Comparison of ENCODE assay signal across 18 cellular contexts in the genomic region with DNA sequence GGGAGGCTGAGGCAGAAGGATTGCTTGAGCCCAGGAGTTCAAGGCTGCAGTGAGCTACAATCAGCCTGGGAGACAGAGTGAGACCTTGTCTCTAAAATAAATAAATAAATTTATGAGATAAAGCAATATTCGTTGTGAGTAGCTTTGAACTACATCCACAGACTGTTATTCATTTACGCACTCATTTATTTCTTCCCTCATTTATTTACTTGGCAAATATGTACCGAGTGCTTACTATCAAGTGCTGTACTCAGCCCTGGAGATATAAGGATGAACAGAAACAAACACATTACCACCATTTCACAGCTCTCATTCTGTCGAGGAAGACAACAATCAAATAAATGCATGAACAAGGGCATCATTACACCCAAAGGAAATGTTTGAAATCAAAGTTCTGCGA. TPM values are rescaled to one million over a fixed set of nuclear protein-coding genes. Genes with fewer than 3 reads are reported as not detected.
DNase-seq lines count a peak whose midpoint lies in the region; ATAC-seq and TF ChIP-seq lines count a peak whose summit lies in the region.
"Had no signal": no experiment of that assay in that cellular context is flagged by ENCODE, and none has a peak within 500 bp of the region (broad histone marks: within the 10 kb centered on the region; RNA-seq: fewer than 3 reads in every experiment).

No MANE protein-coding gene starts in this region.

- TF ChIP-seq POLR2A in body of pancreas (IDR thresholded peaks at IDR 0.05) = no peak

- H3K4me1 ChIP-seq in body of pancreas = peaks cover 25% of the 10 kb centered on the region
- H3K4me1 ChIP-seq: A549; BLaER1 treated with 17β-estradiol and CSF1 and Interleukin-3, amounts not matched to agents 10 nM and 100 nM; Caco-2 had no signal

- H3K36me3 ChIP-seq in body of pancreas (replicated peaks in 1 of 2; ENCODE audit: insufficient read depth in 1 of 2, low read depth in 2 of 2) = no peaks in the 10 kb centered on the region
- H3K36me3 ChIP-seq: BLaER1 treated with 17β-estradiol and CSF1 and Interleukin-3, amounts not matched to agents 10 nM and 100 nM had no signal

- no peak for TF ChIP-seq CTCF in body of pancreas (IDR thresholded peaks at IDR 0.05)

- ATAC-seq in body of pancreas (peak; percentile 51), HG02970 (IDR thresholded peaks at IDR 0.05; ENCODE audit: low FRiP score, unreplicated experiment) (no peak)
- ATAC-seq: A549; CD8-positive, alpha-beta T cell had no signal

- H3K4me3 ChIP-seq in body of pancreas = no peak overlapping the region
- H3K4me3 ChIP-seq: A549; BLaER1 treated with 17β-estradiol and CSF1 and Interleukin-3, amounts not matched to agents 10 nM and 100 nM had no signal

- peak; percentile 5 for DNase-seq in NCI-H748 (lab: John Stamatoyannopoulos, UW; ENCODE audit: unreplicated experiment)
- no peak for DNase-seq in NCI-H748 treated with DMSO at 0.1 percent for 48 hours (lab: John Stamatoyannopoulos, UW)
- peak; percentile 57 for DNase-seq in DMS53 (lab: John Stamatoyannopoulos, UW)
- no peak for DNase-seq in body of pancreas
- DNase-seq: AML-193; Caco-2; Calu3; CD4-positive, alpha-beta T cell; CD8-positive, alpha-beta T cell; DMS79 treated with DMSO at 0.1 percent for 48 hours; GF-D8 had no signal

- intact Hi-C loops in body of pancreas (cut with DNase I) = loop anchor here (10.0 kb wide), 1 partner anchor 72 kb away; no protein-coding TSS in a partner anchor

- no peaks in the 10 kb centered on the region for H3K9me3 ChIP-seq in body of pancreas
- H3K9me3 ChIP-seq: A549; BLaER1 treated with 17β-estradiol and CSF1 and Interleukin-3, amounts not matched to agents 10 nM and 100 nM; Caco-2 had no signal

- H3K27ac ChIP-seq in body of pancreas = no peak overlapping the region
- H3K27ac ChIP-seq: 22Rv1; A549; BLaER1 treated with 17β-estradiol and CSF1 and Interleukin-3, amounts not matched to agents 10 nM and 100 nM; C4-2B had no signal

- 37 to 38% methylated on average over 5 of the region's 5 CpGs for whole genome bisulfite sequencing in body of pancreas, 2 donors

- no peaks in the 10 kb centered on the region for H3K27me3 ChIP-seq in body of pancreas
- H3K27me3 ChIP-seq: BLaER1 treated with 17β-estradiol and CSF1 and Interleukin-3, amounts not matched to agents 10 nM and 100 nM had no signal

RNA-seq across cellular contexts. Expression of a gene that starts 24.7 kb away (rescaled TPM):
- 10 to 100 TPM; 12.7 to 31.3 TPM for total RNA-seq in body of pancreas
- total RNA-seq: A172; B cell; Caco-2; Calu3; CD4-positive, alpha-beta T cell; CD8-positive, alpha-beta T cell had no signal

RNA-seq across cellular contexts. Expression of a gene that starts 27.4 kb away (rescaled TPM):
- total RNA-seq in body of pancreas = not detected
- total RNA-seq: A172; B cell; Caco-2; Calu3; CD4-positive, alpha-beta T cell; CD8-positive, alpha-beta T cell had no signal

RNA-seq across cellular contexts. Expression of a gene that starts 32.2 kb away (rescaled TPM):
- total RNA-seq in body of pancreas = 10 to 100 TPM in 1 of 2 donors, 1 to 10 TPM in 1; 2.3 to 11.5 TPM
- total RNA-seq: A172; B cell; Caco-2; Calu3; CD4-positive, alpha-beta T cell; CD8-positive, alpha-beta T cell had no signal

RNA-seq across cellular contexts. Expression of a gene that starts 49.9 kb away (rescaled TPM):
- total RNA-seq in body of pancreas = over 10,000 TPM; 12,053 to 14,662 TPM
- total RNA-seq: A172; B cell; Caco-2; Calu3; CD4-positive, alpha-beta T cell; CD8-positive, alpha-beta T cell had no signal

Comparison
In these comparisons a context has a peak if more than half of its experiments do, and no peak if none do; other contexts are left out.
1. DNase-seq: peak in NCI-H748 (single experiment) and DMS53 (single experiment); none in NCI-H748 treated with DMSO at 0.1 percent for 48 hours (single experiment) and body of pancreas (0 of 4).